10 cellular contexts compared by ENCODE assay signal in genomic region chr4:926538-926937, GRCh38. TPM values are rescaled to one million over a fixed set of nuclear protein-coding genes. Genes with fewer than 3 reads are reported as not detected.
DNase-seq lines count a peak whose midpoint lies in the region; ATAC-seq and TF ChIP-seq lines count a peak whose summit lies in the region.
"Had no signal": no experiment of that assay in that cellular context is flagged by ENCODE, and none has a peak within 500 bp of the region (broad histone marks: within the 10 kb centered on the region; RNA-seq: fewer than 3 reads in every experiment).

No MANE protein-coding gene starts in this region.

- H3K36me3 ChIP-seq in Panc1 (ENCODE audit: control insufficient read depth, insufficient read depth, low read length) (peaks cover 4% of the 10 kb centered on the region; the same call in 1 of the 2 replicates), smooth muscle cell (ENCODE audit: low read depth) (no peaks in the 10 kb centered on the region)
- H3K36me3 ChIP-seq: BE2C had no signal

- H3K4me3 ChIP-seq in Panc1 (ENCODE audit: low read depth in 2 of 2, low read length in 2 of 2) = no peak overlapping the region
- no peak overlapping the region for H3K4me3 ChIP-seq in fibroblast of pulmonary artery (replicated peaks; ENCODE audit: low read depth, low read length)
- H3K4me3 ChIP-seq in smooth muscle cell = no peak overlapping the region
- H3K4me3 ChIP-seq: coronary artery had no signal

- BruUV-seq in Panc1 (replicated peaks; lab: Mats Ljungman, UMichigan) = no TSS peak

- peaks cover 87% of the 10 kb centered on the region for H4K20me1 ChIP-seq in smooth muscle cell (ENCODE audit: low read depth)

- peaks cover 90% of the 10 kb centered on the region for H3K79me2 ChIP-seq in smooth muscle cell (ENCODE audit: low read depth)

- H3K27ac ChIP-seq in Panc1 (ENCODE audit: low read length) (no peak overlapping the region), smooth muscle cell (ENCODE audit: low read depth) (no peak overlapping the region)
- H3K27ac ChIP-seq: coronary artery had no signal

- 62% methylated on average over 5 of the region's 17 CpGs for WGBS in smooth muscle cell (ENCODE audit: low lambda C conversion rate)

- no peak overlapping the region for H2AFZ ChIP-seq in smooth muscle cell (ENCODE audit: low read depth)

- in situ Hi-C loops in Panc1 (cut with HindIII; ENCODE audit: low pct_unique_long_range_greater_than_20kb, low sequenced_read_pairs) = no loop called here

- H3K4me1 ChIP-seq in Panc1 (ENCODE audit: control insufficient read depth, insufficient read depth, low read length) (peaks cover 24% of the 10 kb centered on the region), smooth muscle cell (ENCODE audit: low read depth) (peaks cover 8% of the 10 kb centered on the region)

- no peak for TF ChIP-seq POLR2A in GM18505 (IDR thresholded peaks at IDR 0.05; ENCODE audit: borderline replicate concordance, extremely low read depth, insufficient read depth, insufficient read length)

- H3K27me3 ChIP-seq in Panc1 (ENCODE audit: control insufficient read depth, insufficient read depth, low read length) = no peaks in the 10 kb centered on the region
- no peaks in the 10 kb centered on the region for H3K27me3 ChIP-seq in smooth muscle cell (ENCODE audit: low read depth)
- H3K27me3 ChIP-seq: BE2C had no signal

- H3K9ac ChIP-seq in smooth muscle cell (ENCODE audit: low read depth) = no peak overlapping the region

- H3F3A ChIP-seq in smooth muscle cell (ENCODE audit: low read depth) = no peaks in the 10 kb centered on the region

- DNase-seq in NCI-H510A treated with DMSO at 0.1 percent for 48 hours (lab: John Stamatoyannopoulos, UW) = peak; percentile 0
- no peak for DNase-seq in NCI-H510A (lab: John Stamatoyannopoulos, UW)
- no peak for DNase-seq in Panc1 (ENCODE audit: low read depth, low spot score)
- DNase-seq in fibroblast of pulmonary artery (ENCODE audit: low read depth) = peak; percentile 30
- no peak for DNase-seq in smooth muscle cell (lab: John Stamatoyannopoulos, UW; ENCODE audit: unreplicated experiment)
- DNase-seq: BE2C had no signal

- no peak overlapping the region for H3K4me2 ChIP-seq in smooth muscle cell

- POLR2A ChIA-PET in Panc1 (lab: Charles Lee) = interaction anchor here (0.7 kb wide), 1 partner anchor 152 kb away, joined by 4 read pairs; no protein-coding TSS in a partner anchor

- H3K9me3 ChIP-seq in Panc1 (ENCODE audit: control insufficient read depth, insufficient read depth, low read depth, low read length) (no peaks in the 10 kb centered on the region), smooth muscle cell (replicated peaks; ENCODE audit: low read depth) (no peaks in the 10 kb centered on the region)
- H3K9me3 ChIP-seq: BE2C had no signal

- intact Hi-C loops in Panc1 (cut with micrococcal nuclease; ENCODE audit: unreplicated experiment) = no loop called here

- peak; percentile 69 for TF ChIP-seq CTCF in Panc1 (IDR thresholded peaks at IDR 0.05)
- TF ChIP-seq CTCF in fibroblast of pulmonary artery (IDR thresholded peaks at IDR 0.05; ENCODE audit: low read length, missing control alignments) = peak; percentile 49
- TF ChIP-seq CTCF in smooth muscle cell (IDR thresholded peaks at IDR 0.05; ENCODE audit: borderline replicate concordance, insufficient read depth, poor library complexity, severe bottlenecking) = peak; percentile 49

- CTCF ChIA-PET in Panc1 (lab: Charles Lee) = no interaction called here

- peak; percentile 58; the same call in 1 of the 2 replicates for ATAC-seq in Panc1
- no peak for ATAC-seq in GM18907 (IDR thresholded peaks at IDR 0.05; ENCODE audit: unreplicated experiment)
- no peak for ATAC-seq in GM18505 (IDR thresholded peaks at IDR 0.05; ENCODE audit: unreplicated experiment)
- ATAC-seq in GM18517 (IDR thresholded peaks at IDR 0.05; ENCODE audit: unreplicated experiment) = no peak

RNA-seq across cellular contexts. Expression of gene GAK, which starts 5.6 kb away (rescaled TPM):
- total RNA-seq in Panc1 (2021; ENCODE audit: unreplicated experiment) (86.6 TPM), smooth muscle cell (57.3 and 85.4 TPM in 2 replicates)
- 56.0 TPM for polyA plus RNA-seq in Panc1 (2012; ENCODE audit: insufficient read length)
- 56.2 and 75.4 TPM in 2 replicates for polyA plus RNA-seq in smooth muscle cell

RNA-seq across cellular contexts. Expression of gene TMEM175, which starts 5.7 kb away (rescaled TPM):
- total RNA-seq in Panc1 (2021; ENCODE audit: unreplicated experiment) (21.8 TPM), smooth muscle cell (20.6 and 30.4 TPM in 2 replicates)
- polyA plus RNA-seq in Panc1 (2012; ENCODE audit: insufficient read length) = 32.5 TPM
- polyA plus RNA-seq in smooth muscle cell = 27.6 and 35.2 TPM in 2 replicates

RNA-seq across cellular contexts. Expression of gene DGKQ, which starts 46.8 kb away (rescaled TPM):
- total RNA-seq in Panc1 (2021; ENCODE audit: unreplicated experiment) (12.2 TPM), smooth muscle cell (4.2 and 6.5 TPM in 2 replicates)
- polyA plus RNA-seq in Panc1 (2012; ENCODE audit: insufficient read length) = 14.1 TPM
- polyA plus RNA-seq in smooth muscle cell = 14.9 and 16.2 TPM in 2 replicates

Comparison
In these comparisons a context has a peak if more than half of its experiments do, and no peak if none do; other contexts are left out.
1. DNase-seq: peak in NCI-H510A treated with DMSO at 0.1 percent for 48 hours (single experiment) and fibroblast of pulmonary artery (single experiment); none in NCI-H510A (single experiment), Panc1 (single experiment) and smooth muscle cell (single experiment).
2. Peak in every context shown above with its lines, with median percentiles within 50 percentile points of each other: CTCF ChIP-seq.